Comparison of ENCODE assay signal across 35 cellular contexts in genomic region chr6:46590765-46591164, GRCh38.
"Had no signal": no experiment of that assay in that cellular context is flagged by ENCODE, and none has a peak within 500 bp of the region (broad histone marks: within the 10 kb centered on the region; RNA-seq: fewer than 3 reads in every experiment).

No MANE protein-coding gene starts in this region.

- H3K9me3 ChIP-seq: MG63 had no signal

- DNase-seq: Karpas-422, Kasumi-1, MG63, MM.1S, MV-4-11, NCI-H1048, NCI-H1092, NCI-H1092 treated with DMSO at 0.1 percent for 48 hours, NCI-H1105, NCI-H1105 treated with DMSO at 0.1 percent for 48 hours, NCI-H1417, NCI-H1417 treated with DMSO at 0.1 percent for 48 hours, NCI-H1436, NCI-H1436 treated with DMSO at 0.1 percent for 48 hours, NCI-H146, NCI-H1694, NCI-H1694 treated with DMSO at 0.1 percent for 48 hours, NCI-H187, NCI-H187 treated with DMSO at 0.1 percent for 48 hours, NCI-H1930, NCI-H2029, NCI-H2029 treated with DMSO at 0.1 percent for 48 hours, NCI-H2081, NCI-H2081 treated with DMSO at 0.1 percent for 48 hours, NCI-H2107, NCI-H2171, NCI-H2171 treated with DMSO at 0.1 percent for 48 hours, NCI-H2227 treated with DMSO at 0.1 percent for 48 hours, NCI-H226, NCI-H345, NCI-H446, NCI-H446 treated with DMSO at 0.1 percent for 48 hours, NCI-H510A, NCI-H510A treated with DMSO at 0.1 percent for 48 hours, NCI-H524 had no signal

- H3K36me3 ChIP-seq: MG63 had no signal

- H3K27me3 ChIP-seq: MG63 had no signal

- H3K4me3 ChIP-seq: MG63 had no signal
